ENCODE assay signal across 20 cellular contexts in genomic region chr9:92561374-92562329, GRCh38. TPM values are rescaled to one million over a fixed set of nuclear protein-coding genes. Genes with fewer than 3 reads are reported as not detected.
DNase-seq lines count a peak whose midpoint lies in the region; ATAC-seq and TF ChIP-seq lines count a peak whose summit lies in the region.
"Had no signal": no experiment of that assay in that cellular context is flagged by ENCODE, and none has a peak within 500 bp of the region (broad histone marks: within the 10 kb centered on the region; RNA-seq: fewer than 3 reads in every experiment).

No MANE protein-coding gene starts in this region.

- DNase-seq in AG08395 (ENCODE audit: low spot score) = peak; percentile 5
- peak; percentile 42 for DNase-seq in LHCN-M2 (ENCODE audit: low read depth)
- peak; percentile 6 for DNase-seq in astrocyte of the hippocampus (ENCODE audit: low read depth, low spot score)
- DNase-seq in iris pigment epithelial cell (ENCODE audit: low read depth) = peak; percentile 72
- no peak for DNase-seq in SK-N-DZ (ENCODE audit: low spot score)
- no peak for DNase-seq in uterus
- no peak for DNase-seq in KBM-7
- no peak for DNase-seq in left lobe of liver (ENCODE audit: low spot score)
- DNase-seq: activated B cell treated with CpG ODN at 0.5 μM for 24 hours; activated T-cell treated with anti-CD3 and anti-CD28 coated beads, Interleukin-2, amount 50 U/mL, for 72 hours; CD8-positive, alpha-beta memory T cell; DMS79; naive thymus-derived CD8-positive, alpha-beta T cell; NCI-H187; NCI-H446 treated with DMSO at 0.1 percent for 48 hours; Right ventricle myocardium superior; T-helper 2 cell had no signal

- in situ Hi-C loops in KBM-7 (cut with MboI; ENCODE audit: low pct_unique_long_range_greater_than_20kb, low sequenced_read_pairs) = no loop called here

- no peaks in the 10 kb centered on the region for H3K27me3 ChIP-seq in uterus

- TF ChIP-seq POLR2A in uterus (IDR thresholded peaks at IDR 0.05) = no peak

- H3K4me1 ChIP-seq in uterus = peaks cover 0 to 5% of the 10 kb centered on the region in 2 donors

- no peaks in the 10 kb centered on the region for H3K9me3 ChIP-seq in uterus

- H3K36me3 ChIP-seq in uterus = no peaks in the 10 kb centered on the region

- TF ChIP-seq CTCF in uterus (IDR thresholded peaks at IDR 0.05) = no peak

- H3K27ac ChIP-seq in uterus = no peak overlapping the region

- no peak overlapping the region for H3K4me3 ChIP-seq in uterus
- H3K4me3 ChIP-seq: lung had no signal

- ATAC-seq in left lobe of liver = no peak
- ATAC-seq: activated naive CD4-positive, alpha-beta T cell treated with anti-CD3 and anti-CD28 coated beads, Interleukin-2, amount 50 U/mL, for 72 hours; activated T-cell treated with anti-CD3 and anti-CD28 coated beads, Interleukin-2, amount 50 U/mL, for 72 hours; naive thymus-derived CD8-positive, alpha-beta T cell had no signal

- intact Hi-C loops in uterus (cut with DNase I; ENCODE audit: low total_unique reads) = no loop called here

RNA-seq across cellular contexts. Expression of gene ECM2, which starts 25.9 kb away (rescaled TPM):
- 0.38 and 0.92 TPM in 2 replicates for total RNA-seq in LHCN-M2 (2014; rRNA removed)
- polyA plus RNA-seq in LHCN-M2 (2012) = 0.32 TPM
- not detected in 2 replicates for polyA plus RNA-seq in SK-N-DZ (2014; cell fraction: cytosol; rRNA removed)
- not detected in 2 replicates for polyA plus RNA-seq in SK-N-DZ (2014; cell fraction: nucleus; rRNA removed)
- total RNA-seq in uterus = 10 to 100 TPM; 21.8 to 34.0 (median 27.7) TPM
- 21.0 TPM for total RNA-seq in left lobe of liver
- total RNA-seq: activated B cell treated with CpG ODN at 0.5 μM for 24 hours; activated naive CD4-positive, alpha-beta T cell treated with anti-CD3 and anti-CD28 coated beads, Interleukin-2, amount 50 U/mL, for 72 hours; activated T-cell treated with anti-CD3 and anti-CD28 coated beads, Interleukin-2, amount 50 U/mL, for 72 hours; CD8-positive, alpha-beta memory T cell; endothelial cell of umbilical vein; naive thymus-derived CD8-positive, alpha-beta T cell had no signal
- polyA plus RNA-seq: CD8-positive, alpha-beta memory T cell; naive thymus-derived CD8-positive, alpha-beta T cell had no signal

Comparison
In these comparisons a context has a peak if more than half of its experiments do, and no peak if none do; other contexts are left out.
1. DNase-seq: peak in AG08395 (single experiment), LHCN-M2 (single experiment), astrocyte of the hippocampus (single experiment) and iris pigment epithelial cell (single experiment); none in SK-N-DZ (single experiment), uterus (0 of 2), KBM-7 (single experiment) and left lobe of liver (single experiment).
2. RNA of gene ECM2, which starts 25.9 kb away (total RNA-seq): 21.8 to 34.0 TPM in uterus and 21.0 TPM in left lobe of liver (single experiment); 0.38 to 0.92 TPM in LHCN-M2; every median in the first group is over 10 times any median in the second.